Comparison of ENCODE assay signal across 21 cellular contexts in the genomic region with DNA sequence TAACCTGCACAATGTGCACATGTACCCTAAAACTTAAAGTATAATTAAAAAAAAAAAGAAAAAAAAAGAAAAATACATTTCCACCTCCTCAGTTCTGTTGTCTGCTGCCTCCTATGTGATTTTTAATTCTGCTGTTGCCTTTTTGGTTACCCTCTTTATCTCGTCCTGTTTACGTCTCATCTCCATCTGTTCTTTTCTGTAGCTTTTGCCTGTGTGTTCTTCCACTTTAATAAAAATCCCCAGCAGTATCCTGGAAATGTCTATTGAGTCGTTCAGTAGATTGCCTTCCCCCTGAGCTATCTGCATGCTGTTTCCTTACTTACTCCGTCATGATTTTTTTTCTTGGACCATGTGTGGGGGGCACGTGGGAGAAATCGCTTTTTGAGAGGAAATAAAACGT.
"Had no signal": no experiment of that assay in that cellular context is flagged by ENCODE, and none has a peak within 500 bp of the region (broad histone marks: within the 10 kb centered on the region; RNA-seq: fewer than 3 reads in every experiment).

No MANE protein-coding gene starts in this region.

- H3K27me3 Mint-ChIP-seq: activated CD4-positive, alpha-beta memory T cell treated with anti-CD3 and anti-CD28 coated beads, Interleukin-2, amount 10 ng/mL, durations not matched to agents 7 days and 5 days; activated CD4-positive, alpha-beta T cell treated with anti-CD3 and anti-CD28 coated beads, Interleukin-2, amount 10 ng/mL, durations not matched to agents 7 days and 5 days; activated naive CD4-positive, alpha-beta T cell treated with anti-CD3 and anti-CD28 coated beads, Interleukin-2, amount 10 ng/mL, durations not matched to agents 7 days and 5 days; activated naive CD8-positive, alpha-beta T cell treated with anti-CD3 and anti-CD28 coated beads, Interleukin-2, amount 10 ng/mL, durations not matched to agents 7 days and 5 days; activated T-cell treated with anti-CD3 and anti-CD28 coated beads, Interleukin-2, amount 50 U/mL, for 24 hours; central memory CD8-positive, alpha-beta T cell had no signal

- ATAC-seq: activated naive CD4-positive, alpha-beta T cell treated with anti-CD3 and anti-CD28 coated beads, Interleukin-2, amount 50 U/mL, for 72 hours; activated T-cell treated with anti-CD3 and anti-CD28 coated beads, Interleukin-2, amount 50 U/mL, for 72 hours had no signal

- DNase-seq: activated CD4-positive, alpha-beta memory T cell treated with anti-CD3 and anti-CD28 coated beads, Interleukin-2, amount 10 ng/mL, durations not matched to agents 7 days and 5 days; activated CD4-positive, alpha-beta T cell treated with anti-CD3 and anti-CD28 coated beads for 1 hour; activated CD4-positive, alpha-beta T cell treated with anti-CD3 and anti-CD28 coated beads for 4 hours; activated CD4-positive, alpha-beta T cell treated with anti-CD3 and anti-CD28 coated beads, Interleukin-2, amount 10 ng/mL, durations not matched to agents 7 days and 5 days; activated CD4-positive, alpha-beta T cell treated with anti-CD3 and anti-CD28 coated beads, Interleukin-2, amount 50 U/mL, for 4 hours; activated CD8-positive, alpha-beta memory T cell treated with anti-CD3 and anti-CD28 coated beads, Interleukin-2, amount 50 U/mL, for 48 hours; activated gamma-delta T cell; activated naive CD4-positive, alpha-beta T cell; activated naive CD4-positive, alpha-beta T cell treated with anti-CD3 and anti-CD28 coated beads, Interleukin-2, amount 10 ng/mL, durations not matched to agents 7 days and 5 days; activated naive CD8-positive, alpha-beta T cell treated with anti-CD3 and anti-CD28 coated beads, Interleukin-2, amount 10 ng/mL, durations not matched to agents 7 days and 5 days; activated T-cell treated with anti-CD3 and anti-CD28 coated beads for 4 hours; activated T-cell treated with anti-CD3 and anti-CD28 coated beads, Interleukin-2, amount 50 U/mL, for 24 hours; activated T-cell treated with anti-CD3 and anti-CD28 coated beads, Interleukin-2, amount 50 U/mL, for 72 hours; brain microvascular endothelial cell; colonic mucosa; effector CD8-positive, alpha-beta T cell; foreskin fibroblast; head of caudate nucleus; T-helper 2 cell had no signal

- H3K9me3 Mint-ChIP-seq: activated naive CD4-positive, alpha-beta T cell treated with anti-CD3 and anti-CD28 coated beads, Interleukin-2, amount 10 ng/mL, durations not matched to agents 7 days and 5 days; activated naive CD8-positive, alpha-beta T cell treated with anti-CD3 and anti-CD28 coated beads, Interleukin-2, amount 10 ng/mL, durations not matched to agents 7 days and 5 days; activated T-cell treated with anti-CD3 and anti-CD28 coated beads, Interleukin-2, amount 50 U/mL, for 24 hours; central memory CD8-positive, alpha-beta T cell had no signal

- H3K27ac Mint-ChIP-seq: activated CD4-positive, alpha-beta memory T cell treated with anti-CD3 and anti-CD28 coated beads, Interleukin-2, amount 10 ng/mL, durations not matched to agents 7 days and 5 days; activated CD4-positive, alpha-beta T cell treated with anti-CD3 and anti-CD28 coated beads, Interleukin-2, amount 10 ng/mL, durations not matched to agents 7 days and 5 days; activated naive CD4-positive, alpha-beta T cell treated with anti-CD3 and anti-CD28 coated beads, Interleukin-2, amount 10 ng/mL, durations not matched to agents 7 days and 5 days; activated naive CD4-positive, alpha-beta T cell treated with anti-CD3 and anti-CD28 coated beads, Interleukin-2, amount 50 U/mL, for 72 hours; activated naive CD8-positive, alpha-beta T cell treated with anti-CD3 and anti-CD28 coated beads, Interleukin-2, amount 10 ng/mL, durations not matched to agents 7 days and 5 days; activated T-cell treated with anti-CD3 and anti-CD28 coated beads, Interleukin-2, amount 50 U/mL, for 24 hours; activated T-cell treated with anti-CD3 and anti-CD28 coated beads, Interleukin-2, amount 50 U/mL, for 72 hours had no signal

- H3K4me3 Mint-ChIP-seq: activated CD4-positive, alpha-beta memory T cell treated with anti-CD3 and anti-CD28 coated beads, Interleukin-2, amount 10 ng/mL, durations not matched to agents 7 days and 5 days; activated CD4-positive, alpha-beta T cell treated with anti-CD3 and anti-CD28 coated beads, Interleukin-2, amount 10 ng/mL, durations not matched to agents 7 days and 5 days; activated naive CD4-positive, alpha-beta T cell treated with anti-CD3 and anti-CD28 coated beads, Interleukin-2, amount 10 ng/mL, durations not matched to agents 7 days and 5 days; activated naive CD8-positive, alpha-beta T cell treated with anti-CD3 and anti-CD28 coated beads, Interleukin-2, amount 10 ng/mL, durations not matched to agents 7 days and 5 days; activated T-cell treated with anti-CD3 and anti-CD28 coated beads, Interleukin-2, amount 50 U/mL, for 24 hours; activated T-cell treated with anti-CD3 and anti-CD28 coated beads, Interleukin-2, amount 50 U/mL, for 72 hours; central memory CD8-positive, alpha-beta T cell had no signal

- H3K4me1 Mint-ChIP-seq: activated CD4-positive, alpha-beta memory T cell treated with anti-CD3 and anti-CD28 coated beads, Interleukin-2, amount 10 ng/mL, durations not matched to agents 7 days and 5 days; activated CD4-positive, alpha-beta T cell treated with anti-CD3 and anti-CD28 coated beads, Interleukin-2, amount 10 ng/mL, durations not matched to agents 7 days and 5 days; activated naive CD4-positive, alpha-beta T cell treated with anti-CD3 and anti-CD28 coated beads, Interleukin-2, amount 10 ng/mL, durations not matched to agents 7 days and 5 days; activated naive CD8-positive, alpha-beta T cell treated with anti-CD3 and anti-CD28 coated beads, Interleukin-2, amount 10 ng/mL, durations not matched to agents 7 days and 5 days; central memory CD8-positive, alpha-beta T cell had no signal

- H3K36me3 Mint-ChIP-seq: activated naive CD4-positive, alpha-beta T cell treated with anti-CD3 and anti-CD28 coated beads, Interleukin-2, amount 10 ng/mL, durations not matched to agents 7 days and 5 days; activated naive CD4-positive, alpha-beta T cell treated with anti-CD3 and anti-CD28 coated beads, Interleukin-2, amount 50 U/mL, for 72 hours; activated naive CD8-positive, alpha-beta T cell treated with anti-CD3 and anti-CD28 coated beads, Interleukin-2, amount 10 ng/mL, durations not matched to agents 7 days and 5 days had no signal
